In the genomic region with DNA sequence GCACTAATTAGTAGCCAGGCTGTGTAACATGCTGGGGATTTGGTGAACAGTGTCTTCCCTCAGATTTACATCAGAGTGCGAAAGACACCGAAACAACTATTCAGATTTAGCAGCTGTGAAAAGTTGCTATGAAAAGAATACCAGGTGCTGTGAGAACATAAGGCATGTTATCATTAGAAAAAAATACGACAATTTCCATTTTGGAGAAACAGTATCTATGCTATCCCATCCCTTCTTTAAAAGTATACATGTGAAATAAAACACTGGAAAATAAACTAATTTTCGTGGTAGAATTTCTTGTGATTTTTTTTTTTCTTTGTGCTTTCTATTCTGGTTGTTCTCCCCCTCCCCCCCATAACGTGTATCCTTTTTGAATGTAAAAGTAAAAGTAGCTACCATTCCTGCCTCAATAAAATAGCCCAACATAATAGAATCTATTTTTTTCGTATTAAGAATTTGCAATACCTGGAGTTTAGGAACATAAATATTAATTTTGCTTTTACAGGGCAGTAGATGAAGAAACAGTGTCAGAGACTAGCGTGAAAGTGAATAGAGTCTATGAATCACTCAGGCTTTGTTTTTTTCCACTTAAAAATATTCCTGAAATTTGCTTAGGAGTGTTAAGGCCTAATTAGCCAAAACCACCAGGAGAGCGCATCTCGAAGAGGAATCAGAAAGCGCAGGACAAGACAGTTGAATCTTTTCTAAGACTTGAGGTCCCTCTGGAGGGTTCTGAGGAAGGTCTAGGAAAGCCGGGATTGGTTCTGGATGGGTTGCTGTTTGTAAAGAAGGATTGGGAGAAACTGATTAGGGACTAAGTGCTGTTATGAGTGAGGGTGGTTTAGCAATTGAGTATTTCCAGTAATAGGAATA, we compare ENCODE assay signal across 8 cellular contexts. TPM values are rescaled to one million over a fixed set of nuclear protein-coding genes. Genes with fewer than 3 reads are reported as not detected.
A peak's percentile ranks its signal among the peaks of the same experiment; 100 is the strongest.
DNase-seq lines count a peak whose midpoint lies in the region; TF ChIP-seq lines count a peak whose summit lies in the region.

No MANE protein-coding gene starts in this region.

- peaks cover 2% of the 10 kb centered on the region for H3K36me3 ChIP-seq in iPS-15b (ENCODE audit: control insufficient read depth, insufficient read depth, low read length)

- H3K27me3 Mint-ChIP-seq in HFFc6 (ENCODE audit: insufficient read depth), result no peaks in the 10 kb centered on the region

- H3K4me3 Mint-ChIP-seq in HFFc6, result peak overlapping the region; percentile 97

- H3K27ac Mint-ChIP-seq in HFFc6, result peak overlapping the region; percentile 95

- peaks cover 22% of the 10 kb centered on the region for H3K36me3 Mint-ChIP-seq in HFFc6 (ENCODE audit: low read depth)

- H3K9me3 Mint-ChIP-seq in HFFc6, result no peaks in the 10 kb centered on the region

- H3K27me3 ChIP-seq in iPS-15b (ENCODE audit: control insufficient read depth, insufficient read depth, low read length), result no peaks in the 10 kb centered on the region

- TF ChIP-seq CTCF in HFFc6 (IDR thresholded peaks at IDR 0.05) (no peak), WI38 (IDR thresholded peaks at IDR 0.05; ENCODE audit: low read depth, low read length) (no peak)

- DNase-seq in Caki2 (ENCODE audit: low read depth) (peak; percentile 29), HFFc6 (no peak), superior temporal gyrus (ENCODE audit: extremely low spot score) (peak; percentile 26), NCI-H526 treated with DMSO at 0.1 percent for 48 hours (lab: John Stamatoyannopoulos, UW) (no peak), AML-193 (lab: John Stamatoyannopoulos, UW) (no peak)
- DNase-seq in activated CD4-positive, alpha-beta T cell treated with anti-CD3 and anti-CD28 coated beads, Interleukin-2, amount 50 U/mL, for 1 hour, result no peak

- H3K4me1 Mint-ChIP-seq in HFFc6 (ENCODE audit: low read depth), result peaks cover 72% of the 10 kb centered on the region

- no peaks in the 10 kb centered on the region for H3K9me3 ChIP-seq in iPS-15b (ENCODE audit: control insufficient read depth, insufficient read depth, low read length)

- peak overlapping the region; percentile 61 for H3K9ac ChIP-seq in iPS-15b (ENCODE audit: low read depth, low read length)

- H3K4me3 ChIP-seq in WI38 (ENCODE audit: low read depth, low read length) (peak overlapping the region; percentile 94), iPS-15b (ENCODE audit: low read depth, low read length) (peak overlapping the region; percentile 66)

- H3K4me1 ChIP-seq in iPS-15b (ENCODE audit: control insufficient read depth, insufficient read depth, low read length), result peaks cover 18% of the 10 kb centered on the region

- in situ Hi-C loops in Caki2 (cut with HindIII; ENCODE audit: low pct_unique_long_range_greater_than_20kb, low sequenced_read_pairs), result no loop called here

RNA-seq across cellular contexts. Expression of a gene that starts 0.8 kb away (rescaled TPM):
- 73.8 and 114 TPM in 2 replicates for total RNA-seq in Caki2 (2014; rRNA removed; shearing (Covaris generic); ENCODE audit: low replicate concordance)
- 10 to 100 TPM; 32.1 to 47.3 (median 42.1) TPM for total RNA-seq in HFFc6 (2021; fragmentation: NEBNext Ultra II Directional; extraction: Animal tissue kit (Norgen Biotek cat#: 25700))

RNA-seq across cellular contexts. Expression of a gene that starts 2.0 kb away (rescaled TPM):
- 973 and 1,427 TPM in 2 replicates for total RNA-seq in Caki2 (2014; rRNA removed; shearing (Covaris generic); ENCODE audit: low replicate concordance)
- total RNA-seq in HFFc6 (2021; fragmentation: NEBNext Ultra II Directional; extraction: Animal tissue kit (Norgen Biotek cat#: 25700)), result 100 to 1,000 TPM in 5 of 6 experiments, 10 to 100 TPM in 1; 83.4 to 213 (median 194) TPM

RNA-seq across cellular contexts. Expression of a gene that starts 19.8 kb away (rescaled TPM):
- 7.6 and 8.3 TPM in 2 replicates for total RNA-seq in Caki2 (2014; rRNA removed; shearing (Covaris generic); ENCODE audit: low replicate concordance)
- total RNA-seq in HFFc6 (2021; fragmentation: NEBNext Ultra II Directional; extraction: Animal tissue kit (Norgen Biotek cat#: 25700)), result 1 to 10 TPM; 1.9 to 3.0 (median 2.6) TPM

RNA-seq across cellular contexts. Expression of a gene that starts 49.3 kb away (rescaled TPM):
- not detected in 2 replicates for total RNA-seq in Caki2 (2014; rRNA removed; shearing (Covaris generic); ENCODE audit: low replicate concordance)
- total RNA-seq in HFFc6 (2021; fragmentation: NEBNext Ultra II Directional; extraction: Animal tissue kit (Norgen Biotek cat#: 25700)), result 1 to 10 TPM in 5 of 6 experiments, under 1 TPM in 1; 0.76 to 2.9 (median 2.6) TPM

Comparison
In these comparisons a context has a peak if more than half of its experiments do, and no peak if none do; other contexts are left out.
1. DNase-seq: peak in Caki2 (single experiment) and superior temporal gyrus (single experiment); none in HFFc6 (single experiment), NCI-H526 treated with DMSO at 0.1 percent for 48 hours (single experiment), activated CD4-positive, alpha-beta T cell treated with anti-CD3 and anti-CD28 coated beads, Interleukin-2, amount 50 U/mL, for 1 hour (single experiment) and AML-193 (0 of 2).